In genomic region chr12:45351921-45352670, GRCh38 we compare ENCODE assay signal across 16 cellular contexts.
"Had no signal": no experiment of that assay in that cellular context is flagged by ENCODE, and none has a peak within 500 bp of the region (broad histone marks: within the 10 kb centered on the region; RNA-seq: fewer than 3 reads in every experiment).

No MANE protein-coding gene starts in this region.

- H3K4me1 Mint-ChIP-seq: brain had no signal

- H3K9me3 ChIP-seq: right atrium auricular region, tibial nerve had no signal

- H3K4me3 ChIP-seq: right atrium auricular region, smooth muscle cell, tibial nerve had no signal

- H3K27me3 ChIP-seq: right atrium auricular region, tibial nerve had no signal

- DNase-seq: activated CD4-positive, alpha-beta T cell treated with anti-CD3 and anti-CD28 coated beads, Interleukin-2, amount 50 U/mL, for 4 hours; activated CD4-positive, CD25-positive, alpha-beta regulatory T cell treated with anti-CD3 and anti-CD28 coated beads, Interleukin-2, amount 50 U/mL, for 72 hours; activated naive CD4-positive, alpha-beta T cell treated with anti-CD3 and anti-CD28 coated beads for 36 hours; activated T-cell treated with anti-CD3 and anti-CD28 coated beads, Interleukin-2, amount 50 U/mL, for 1 hour; cortex of kidney; effector CD8-positive, alpha-beta T cell; foreskin melanocyte; immature natural killer cell; mesendoderm; T-helper 1 cell had no signal

- ATAC-seq: SK-N-SH treated with all-trans-retinoic acid at 6 μM for 48 hours had no signal

- H3K27ac Mint-ChIP-seq: activated naive CD4-positive, alpha-beta T cell treated with anti-CD3 and anti-CD28 coated beads for 36 hours; activated T-helper 2 cell treated with anti-CD3 and anti-CD28 coated beads, Interferon-gamma antibody, Interleukin-2, Interleukin-4, amounts not matched to agents 10 μg/mL and 5 μg/mL and 100 μg/mL, durations not matched to agents 14 hours and 24 hours and 36 hours; brain; immature natural killer cell had no signal

- H3K27ac ChIP-seq: right atrium auricular region, tibial nerve had no signal

- H3K4me3 Mint-ChIP-seq: activated naive CD4-positive, alpha-beta T cell treated with anti-CD3 and anti-CD28 coated beads for 36 hours; brain; immature natural killer cell had no signal
